Comparison of ENCODE assay signal across 1 cellular context in the genomic region with DNA sequence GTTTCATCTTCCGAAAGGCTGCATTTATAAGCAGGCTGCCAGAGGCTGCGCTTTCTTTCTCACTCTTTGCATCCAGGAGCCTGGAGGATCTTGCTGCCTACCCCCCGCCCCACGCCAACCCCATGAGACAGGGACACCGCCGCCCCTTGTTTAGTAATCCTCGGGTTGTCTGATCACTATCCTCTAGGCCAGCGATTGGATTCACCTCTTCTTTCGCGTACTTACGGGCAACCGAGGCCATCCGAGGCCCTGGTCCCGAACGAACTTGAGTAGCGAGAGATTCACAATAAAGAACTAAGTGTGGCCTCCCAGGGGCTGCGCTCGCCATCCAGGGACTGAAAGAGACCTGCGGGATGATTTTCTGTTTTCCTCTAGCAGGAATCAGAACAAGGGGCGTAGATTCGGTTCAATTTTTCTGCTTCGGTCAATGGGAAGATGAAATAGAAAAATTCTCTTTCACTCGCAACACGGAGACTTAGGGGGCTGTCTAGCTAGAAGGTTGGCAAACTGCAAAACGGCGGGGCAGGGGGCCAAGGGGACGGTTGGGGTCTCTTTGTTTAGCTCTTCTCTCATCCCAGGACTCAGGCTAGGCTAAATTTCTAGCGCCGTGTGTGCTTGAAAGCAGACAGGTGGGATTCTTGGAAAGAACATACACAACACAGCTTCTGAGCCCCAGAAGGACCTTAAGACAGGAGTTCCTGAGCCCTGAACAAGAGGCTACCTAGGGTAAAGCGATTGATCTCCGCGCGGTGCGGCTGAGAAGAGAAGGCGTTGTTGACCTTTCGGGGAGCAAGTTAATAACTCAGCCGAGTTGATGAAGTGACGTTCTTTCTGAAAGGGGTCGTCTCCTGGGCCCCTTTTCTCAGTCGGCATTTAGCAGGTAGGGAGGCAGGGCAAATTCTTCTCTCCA.
TF ChIP-seq lines count a peak whose summit lies in the region.

No MANE protein-coding gene starts in this region.

TF ChIP-seq in SK-N-SH, 30 proteins besides CTCF, POLR2A, EP300 and RAD21 (continued from another document):
- TF ChIP-seq, protein P1, sequence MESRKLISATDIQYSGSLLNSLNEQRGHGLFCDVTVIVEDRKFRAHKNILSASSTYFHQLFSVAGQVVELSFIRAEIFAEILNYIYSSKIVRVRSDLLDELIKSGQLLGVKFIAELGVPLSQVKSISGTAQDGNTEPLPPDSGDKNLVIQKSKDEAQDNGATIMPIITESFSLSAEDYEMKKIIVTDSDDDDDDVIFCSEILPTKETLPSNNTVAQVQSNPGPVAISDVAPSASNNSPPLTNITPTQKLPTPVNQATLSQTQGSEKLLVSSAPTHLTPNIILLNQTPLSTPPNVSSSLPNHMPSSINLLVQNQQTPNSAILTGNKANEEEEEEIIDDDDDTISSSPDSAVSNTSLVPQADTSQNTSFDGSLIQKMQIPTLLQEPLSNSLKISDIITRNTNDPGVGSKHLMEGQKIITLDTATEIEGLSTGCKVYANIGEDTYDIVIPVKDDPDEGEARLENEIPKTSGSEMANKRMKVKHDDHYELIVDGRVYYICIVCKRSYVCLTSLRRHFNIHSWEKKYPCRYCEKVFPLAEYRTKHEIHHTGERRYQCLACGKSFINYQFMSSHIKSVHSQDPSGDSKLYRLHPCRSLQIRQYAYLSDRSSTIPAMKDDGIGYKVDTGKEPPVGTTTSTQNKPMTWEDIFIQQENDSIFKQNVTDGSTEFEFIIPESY (IDR thresholded peaks at IDR 0.05; ENCODE audit: borderline replicate concordance, low read depth), result no peak
- TF ChIP-seq CHD2 (IDR thresholded peaks at IDR 0.05; ENCODE audit: low read length, partially characterized antibody) (no peak), EZH2phosphoT487 (IDR thresholded peaks at IDR 0.05; ENCODE audit: borderline replicate concordance, low read depth) (no peak), GATA2 (CRISPR knock-in tag; IDR thresholded peaks at IDR 0.05) (no peak), NRF1 (IDR thresholded peaks at IDR 0.05; ENCODE audit: low read depth, low read length) (no peak), FOSL2 (IDR thresholded peaks at IDR 0.05; ENCODE audit: borderline replicate concordance, low read depth) (no peak)
- TF ChIP-seq, protein P2, sequence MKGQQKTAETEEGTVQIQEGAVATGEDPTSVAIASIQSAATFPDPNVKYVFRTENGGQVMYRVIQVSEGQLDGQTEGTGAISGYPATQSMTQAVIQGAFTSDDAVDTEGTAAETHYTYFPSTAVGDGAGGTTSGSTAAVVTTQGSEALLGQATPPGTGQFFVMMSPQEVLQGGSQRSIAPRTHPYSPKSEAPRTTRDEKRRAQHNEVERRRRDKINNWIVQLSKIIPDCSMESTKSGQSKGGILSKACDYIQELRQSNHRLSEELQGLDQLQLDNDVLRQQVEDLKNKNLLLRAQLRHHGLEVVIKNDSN (IDR thresholded peaks at IDR 0.05; ENCODE audit: borderline replicate concordance, low read depth), result no peak
TF ChIP-seq in SK-N-SH: peak in this region for 0.
